In the genomic region with DNA sequence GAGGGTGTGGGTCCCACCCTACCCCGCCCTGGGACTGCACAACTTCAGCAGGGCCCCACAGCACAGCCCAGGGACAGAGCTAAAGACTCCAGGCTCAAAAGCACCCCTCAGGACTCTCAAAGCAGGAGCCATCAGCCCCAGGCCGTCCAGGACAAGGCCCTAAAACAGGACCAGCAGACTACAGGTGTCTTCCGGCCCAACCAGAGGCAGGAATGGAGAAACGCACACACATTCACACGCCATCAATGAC, we compare ENCODE assay signal across 8 cellular contexts.
DNase-seq lines count a peak whose midpoint lies in the region; ATAC-seq and TF ChIP-seq lines count a peak whose summit lies in the region.

No MANE protein-coding gene starts in this region.

- H3K4me2 ChIP-seq in KMS-11: peak overlapping the region; percentile 57; the same call in 1 of the 2 replicates

- H3K36me3 ChIP-seq in KMS-11 (ENCODE audit: insufficient read depth) (no peaks in the 10 kb centered on the region), muscle layer of duodenum (ENCODE audit: control insufficient read depth in 1 of 2, insufficient read depth in 2 of 2, low read length in 2 of 2) (peaks cover 12 to 27% of the 10 kb centered on the region in 2 donors)

- H3K9me3 ChIP-seq in muscle layer of duodenum (ENCODE audit: control insufficient read depth in 1 of 2, low read length in 2 of 2): no peaks in the 10 kb centered on the region

- H3K27me3 ChIP-seq in KMS-11 (ENCODE audit: insufficient read depth, low read depth) (no peaks in the 10 kb centered on the region), muscle layer of duodenum (ENCODE audit: low read depth, low read length) (no peaks in the 10 kb centered on the region)

- peak overlapping the region; percentile 25; the same call in 1 of the 2 replicates for H2AFZ ChIP-seq in KMS-11 (ENCODE audit: low read depth)

- DNase-seq in coronary artery (ENCODE audit: low spot score): no peak
- DNase-seq in NCI-H146 treated with DMSO at 0.1 percent for 48 hours (lab: John Stamatoyannopoulos, UW; ENCODE audit: unreplicated experiment): no peak
- DNase-seq in NCI-H510A treated with DMSO at 0.1 percent for 48 hours (lab: John Stamatoyannopoulos, UW): no peak
- no peak for DNase-seq in cerebellar nuclear complex (lab: John Stamatoyannopoulos, UW)

- peak overlapping the region; percentile 92 for H3K27ac ChIP-seq in KMS-11
- peak overlapping the region; percentile 96 to 98 for H3K27ac ChIP-seq in coronary artery
- H3K27ac ChIP-seq in muscle layer of duodenum (ENCODE audit: low read length): peak overlapping the region; percentile 99

- peak overlapping the region; percentile 69 for H3K9ac ChIP-seq in KMS-11

- no peak overlapping the region for H3K4me3 ChIP-seq in KMS-11 (IDR thresholded peaks at IDR 0.05; ENCODE audit: insufficient read depth, low read depth, low read length)
- peak overlapping the region; percentile 84 for H3K4me3 ChIP-seq in coronary artery
- H3K4me3 ChIP-seq in muscle layer of duodenum (ENCODE audit: low read depth in 1 of 2, low read length in 2 of 2): peak overlapping the region; percentile 84 to 99

- TF ChIP-seq CTCF in KMS-11 (conservative IDR thresholded peaks at IDR 0.05; ENCODE audit: low read depth, low read length): no peak
- TF ChIP-seq CTCF in coronary artery (IDR thresholded peaks at IDR 0.05): no peak

- peaks cover 14% of the 10 kb centered on the region; the same call in 1 of the 2 replicates for H3K79me2 ChIP-seq in KMS-11 (ENCODE audit: insufficient read depth, low read depth)

- H3K4me1 ChIP-seq in KMS-11 (ENCODE audit: low read depth, poor library complexity, severe bottlenecking) (peaks cover 39% of the 10 kb centered on the region), muscle layer of duodenum (ENCODE audit: control insufficient read depth in 1 of 2, insufficient read depth in 2 of 2, low read length in 2 of 2) (peaks cover 18 to 49% of the 10 kb centered on the region in 2 donors)

- ATAC-seq in GM19351 (IDR thresholded peaks at IDR 0.05; ENCODE audit: unreplicated experiment) (peak; percentile 31), GM18861 (IDR thresholded peaks at IDR 0.05; ENCODE audit: unreplicated experiment) (no peak)

- H4K20me1 ChIP-seq in KMS-11 (ENCODE audit: insufficient read depth): no peaks in the 10 kb centered on the region
